ENCODE assay signal across 8 cellular contexts in the genomic region with DNA sequence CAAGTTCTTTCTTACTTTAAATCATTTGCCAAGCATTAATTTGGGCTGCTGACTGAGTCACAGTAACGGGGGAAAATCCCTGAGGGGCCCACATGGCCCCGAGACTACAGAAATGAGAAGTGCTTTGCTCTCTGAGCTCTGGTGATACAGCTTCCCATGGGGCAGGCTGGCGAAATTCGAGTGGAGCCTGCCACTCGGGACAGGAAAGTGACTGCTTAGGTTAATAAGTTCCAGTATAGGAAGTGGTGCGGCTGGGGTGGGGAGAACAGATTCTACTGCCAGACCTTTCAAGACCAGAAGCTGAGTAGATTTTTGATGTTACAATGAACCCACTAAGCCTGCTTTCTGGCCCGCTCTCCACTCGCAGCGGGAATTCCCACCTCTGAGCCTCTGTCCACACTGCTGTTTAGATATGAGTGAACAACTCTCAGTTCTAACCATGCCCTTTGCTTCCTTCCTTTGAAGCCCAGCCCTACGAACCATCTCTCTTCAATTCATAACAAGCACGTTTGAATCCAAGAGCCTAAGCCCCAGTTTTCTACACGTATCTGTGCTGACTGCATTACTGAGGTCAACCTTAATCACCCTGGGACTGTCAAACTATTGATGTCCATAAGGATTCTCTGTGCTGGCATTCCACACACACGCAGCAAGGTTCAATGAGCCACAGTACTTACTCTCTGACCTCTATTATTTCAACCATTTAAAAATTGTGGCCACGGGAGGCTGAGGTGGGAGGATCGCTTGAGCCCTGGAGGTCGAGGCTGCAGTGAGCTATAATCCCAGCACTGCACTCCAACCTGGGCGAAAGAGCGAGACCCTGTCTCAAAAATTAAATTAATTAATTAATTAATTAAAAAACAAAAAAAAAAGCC.
DNase-seq lines count a peak whose midpoint lies in the region; ATAC-seq and TF ChIP-seq lines count a peak whose summit lies in the region.

No MANE protein-coding gene starts in this region.

- H3K36me3 ChIP-seq in OCI-LY1 (ENCODE audit: insufficient read depth, low read length): peaks cover 35% of the 10 kb centered on the region

- H3K9me3 ChIP-seq in OCI-LY1 (ENCODE audit: low read length): no peaks in the 10 kb centered on the region

- peak overlapping the region; percentile 41; the same call in 1 of the 2 replicates for H3K4me2 ChIP-seq in OCI-LY1 (ENCODE audit: low read length)

- ATAC-seq in GM21737 (IDR thresholded peaks at IDR 0.05; ENCODE audit: unreplicated experiment): peak; percentile 65

- TF ChIP-seq CTCF in OCI-LY1 (IDR thresholded peaks at IDR 0.05; ENCODE audit: low read length): no peak

- H3K4me3 ChIP-seq in OCI-LY1 (ENCODE audit: low read depth, low read length, poor library complexity, severe bottlenecking): no peak overlapping the region

- H3K4me1 ChIP-seq in OCI-LY1 (ENCODE audit: insufficient read depth, low read length, severe bottlenecking): peaks cover 34% of the 10 kb centered on the region

- peak overlapping the region; percentile 9; the same call in 1 of the 2 replicates for H3K9ac ChIP-seq in OCI-LY1 (ENCODE audit: low read length)

- H3K79me2 ChIP-seq in OCI-LY1 (ENCODE audit: insufficient read depth, low read length): no peaks in the 10 kb centered on the region

- no peaks in the 10 kb centered on the region for H3K27me3 ChIP-seq in OCI-LY1 (ENCODE audit: insufficient read depth, low read length)

- peak overlapping the region; percentile 23 for H3K27ac ChIP-seq in OCI-LY1 (ENCODE audit: low read depth, low read length, poor library complexity, severe bottlenecking)

- DNase-seq in EL (peak; percentile 58), iris pigment epithelial cell (ENCODE audit: low read depth) (peak; percentile 61), DMS53 (lab: John Stamatoyannopoulos, UW) (no peak), foreskin melanocyte (no peak)
- peak; percentile 86 for DNase-seq in activated naive CD4-positive, alpha-beta T cell treated with Interleukin-2 at 50 U/mL for 16 hours
- DNase-seq in stimulated activated CD8-positive, alpha-beta memory T cell treated with anti-CD3 and anti-CD28 coated beads, Interleukin-2, amount 100 ng/mL, for 48 hours (ENCODE audit: low read depth in 2 of 2): peak; percentile 63 to 74

- H3K9me2 ChIP-seq in OCI-LY1 (ENCODE audit: low read depth, low read length): no peaks in the 10 kb centered on the region

- no peaks in the 10 kb centered on the region for H4K20me1 ChIP-seq in OCI-LY1 (ENCODE audit: insufficient read depth, low read length)

- H3F3A ChIP-seq in OCI-LY1 (ENCODE audit: insufficient read depth, low read length): no peaks in the 10 kb centered on the region

- H2AFZ ChIP-seq in OCI-LY1 (ENCODE audit: low read length): no peak overlapping the region

Comparison
In these comparisons a context has a peak if more than half of its experiments do, and no peak if none do; other contexts are left out.
1. DNase-seq: peak in EL (single experiment), activated naive CD4-positive, alpha-beta T cell treated with Interleukin-2 at 50 U/mL for 16 hours (single experiment), iris pigment epithelial cell (single experiment) and stimulated activated CD8-positive, alpha-beta memory T cell treated with anti-CD3 and anti-CD28 coated beads, Interleukin-2, amount 100 ng/mL, for 48 hours (2 of 2); none in DMS53 (single experiment) and foreskin melanocyte (single experiment).